ENCODE assay signal across 25 cellular contexts in genomic region chr10:10307551-10307950, GRCh38.
"Had no signal": no experiment of that assay in that cellular context is flagged by ENCODE, and none has a peak within 500 bp of the region (broad histone marks: within the 10 kb centered on the region; RNA-seq: fewer than 3 reads in every experiment).

No MANE protein-coding gene starts in this region.

- H3K4me2 ChIP-seq: PC-9 had no signal

- H3K27ac ChIP-seq: PC-9, Peyer's patch, SJCRH30 had no signal

- ATAC-seq: HepG2, Right ventricle myocardium inferior, SK-N-SH treated with all-trans-retinoic acid at 6 μM for 48 hours had no signal

- H3K9me3 ChIP-seq: Peyer's patch, SJCRH30 had no signal

- H2AFZ ChIP-seq: PC-9 had no signal

- DNase-seq: IMR-90; Karpas-422; KG1; MV-4-11; NCI-H1048; NCI-H1105; NCI-H1417; NCI-H1436 treated with DMSO at 0.1 percent for 48 hours; NCI-H1694; NCI-H187 treated with DMSO at 0.1 percent for 48 hours; NCI-H2029 treated with DMSO at 0.1 percent for 48 hours; NCI-H2171 treated with DMSO at 0.1 percent for 48 hours; NCI-H345; NCI-H446 treated with DMSO at 0.1 percent for 48 hours; NCI-H510A treated with DMSO at 0.1 percent for 48 hours; NCI-H526; NK-92 treated with Interleukin-12 subunit alpha and Interleukin-12 subunit beta, amount 100 ng/mL, for 24 hours; OCI-M1; PC-9; Peyer's patch; SHP77 treated with DMSO at 0.1 percent for 48 hours; SJCRH30 had no signal

- H3K4me3 ChIP-seq: PC-9, Peyer's patch, SJCRH30 had no signal

- H3K27me3 ChIP-seq: Peyer's patch, SJCRH30 had no signal

- H3K4me1 ChIP-seq: Peyer's patch, SJCRH30 had no signal

- H3K36me3 ChIP-seq: Peyer's patch, SJCRH30 had no signal
